In genomic region chr11:11860103-11860979, GRCh38 we compare ENCODE assay signal across 18 cellular contexts. TPM values are rescaled to one million over a fixed set of nuclear protein-coding genes. Genes with fewer than 3 reads are reported as not detected.
A peak's percentile ranks its signal among the peaks of the same experiment; 100 is the strongest.
DNase-seq lines count a peak whose midpoint lies in the region; ATAC-seq, FAIRE-seq and TF ChIP-seq lines count a peak whose summit lies in the region.
"Had no signal": no experiment of that assay in that cellular context is flagged by ENCODE, and none has a peak within 500 bp of the region (broad histone marks: within the 10 kb centered on the region; RNA-seq: fewer than 3 reads in every experiment).

No MANE protein-coding gene starts in this region.

- H3K9me3 Mint-ChIP-seq in CD8-positive, alpha-beta memory T cell = no peaks in the 10 kb centered on the region
- H3K9me3 Mint-ChIP-seq: CD8-positive, alpha-beta T cell had no signal

- H3K9ac ChIP-seq in endothelial cell of umbilical vein (replicated peaks; ENCODE audit: extremely low read depth, insufficient read depth, low read length) = peak overlapping the region; percentile 24

- in situ Hi-C loops in brain microvascular endothelial cell (cut with HindIII; ENCODE audit: low pct_ligation_motif_present, low sequenced_read_pairs) = no loop called here

- no peak for DNase-seq in CD8-positive, alpha-beta memory T cell
- DNase-seq in M059J (ENCODE audit: low read depth) (peak; percentile 69), endothelial cell of umbilical vein (ENCODE audit: low read depth, low spot score) (peak; percentile 77), psoas muscle (no peak), brain microvascular endothelial cell (no peak), NCI-H146 treated with DMSO at 0.1 percent for 48 hours (lab: John Stamatoyannopoulos, UW; ENCODE audit: unreplicated experiment) (no peak)
- no peak for DNase-seq in stimulated activated CD4-positive, alpha-beta T cell treated with anti-CD3 and anti-CD28 coated beads, Interleukin-4, amount 100 ng/mL, for 1 hour
- DNase-seq: activated CD4-positive, alpha-beta T cell treated with anti-CD3 and anti-CD28 coated beads, Interleukin-2, amount 50 U/mL, for 4 hours; aorta; CD8-positive, alpha-beta T cell; effector CD8-positive, alpha-beta T cell; Kasumi-1; NCI-H1930; NCI-H748 treated with DMSO at 0.1 percent for 48 hours; stimulated activated CD4-positive, alpha-beta T cell treated with anti-CD3 and anti-CD28 coated beads, Interleukin-4, amount 100 ng/mL, for 24 hours; T1000 had no signal

- BruUV-seq in endothelial cell of umbilical vein (replicated peaks; lab: Mats Ljungman, UMichigan) = no TSS peak

- peaks cover 87% of the 10 kb centered on the region for H3K79me2 ChIP-seq in endothelial cell of umbilical vein (ENCODE audit: control insufficient read depth, insufficient read depth, low read length)

- 76 to 78% (median 77%) methylated on average over 12 of the region's 12 CpGs for WGBS in psoas muscle, 3 donors

- no peak overlapping the region for H3K4me3 ChIP-seq in CD8-positive, alpha-beta memory T cell (ENCODE audit: low read length)
- H3K4me3 ChIP-seq in endothelial cell of umbilical vein (replicated peaks in 1 of 3; ENCODE audit: insufficient read depth in 1 of 3, low read depth in 1 of 3, low read length in 3 of 3) (peak overlapping the region in 1 of 3 experiments; percentile 12), psoas muscle (peak overlapping the region; percentile 28), brain microvascular endothelial cell (ENCODE audit: low read depth, low read length) (no peak overlapping the region)

- CTCF ChIA-PET in CD8-positive, alpha-beta memory T cell (lab: Charles Lee) = interaction anchor here (1.5 kb wide), 2 partner anchors 11 to 19 kb away, joined by 4 to 5 read pairs; partner anchors contain the start of gene USP47
- CTCF ChIA-PET in endothelial cell of umbilical vein (lab: Charles Lee) = interaction anchor here (0.9 to 3.0 kb wide), 10 partner anchors 11 to 184 kb away, joined by 3 to 14 read pairs (median 6); partner anchors contain the start of gene USP47

- FAIRE-seq in endothelial cell of umbilical vein (lab: Jason Lieb, UNC) = peak; percentile 44

- H3K4me1 ChIP-seq in CD8-positive, alpha-beta memory T cell (ENCODE audit: insufficient read depth, low read length) = peaks cover 42% of the 10 kb centered on the region
- H3K4me1 ChIP-seq in endothelial cell of umbilical vein (ENCODE audit: control insufficient read depth, extremely low read depth, insufficient read depth, low read length) (peaks cover 16% of the 10 kb centered on the region), psoas muscle (peaks cover 82% of the 10 kb centered on the region)

- TF ChIP-seq CTCF in endothelial cell of umbilical vein (IDR thresholded peaks at IDR 0.05; ENCODE audit: extremely low read depth in 1 of 2, insufficient read depth in 1 of 2, low read depth in 1 of 2, low read length in 2 of 2) = no peak
- no peak for TF ChIP-seq CTCF in psoas muscle (IDR thresholded peaks at IDR 0.05)
- TF ChIP-seq CTCF in brain microvascular endothelial cell (IDR thresholded peaks at IDR 0.05; ENCODE audit: low read depth, low read length, missing control alignments) = no peak

- peak; percentile 58 to 78 (median 66) for ATAC-seq in psoas muscle
- no peak for ATAC-seq in HG03520 (IDR thresholded peaks at IDR 0.05; ENCODE audit: unreplicated experiment)
- ATAC-seq: CD8-positive, alpha-beta T cell had no signal

- no peaks in the 10 kb centered on the region for H3K9me1 ChIP-seq in endothelial cell of umbilical vein (replicated peaks; ENCODE audit: control insufficient read depth, extremely low read depth, insufficient read depth, low read length)

- H3K4me2 ChIP-seq in endothelial cell of umbilical vein (ENCODE audit: insufficient read depth, low read length) = peak overlapping the region; percentile 86

- H3K27ac Mint-ChIP-seq in CD8-positive, alpha-beta memory T cell = peak overlapping the region in 6 of 8 donors; percentile 4 to 73 (median 51)
- H3K27ac Mint-ChIP-seq: CD8-positive, alpha-beta T cell had no signal

- POLR2A ChIA-PET in CD8-positive, alpha-beta memory T cell (lab: Charles Lee) = no interaction called here
- POLR2A ChIA-PET in endothelial cell of umbilical vein (lab: Charles Lee) = no interaction called here

- dilution Hi-C loops in endothelial cell of umbilical vein (cut with MboI; ENCODE audit: extremely low pct_ligation_motif_present, low sequenced_read_pairs) = no loop called here

- peaks cover 0 to 3% (median 2%) of the 10 kb centered on the region in 3 donors for H3K36me3 Mint-ChIP-seq in CD8-positive, alpha-beta memory T cell

- H3K9me3 ChIP-seq in CD8-positive, alpha-beta memory T cell (ENCODE audit: low read length) = no peaks in the 10 kb centered on the region
- H3K9me3 ChIP-seq in endothelial cell of umbilical vein (replicated peaks; ENCODE audit: control insufficient read depth, insufficient read depth, low read length) (no peaks in the 10 kb centered on the region), psoas muscle (no peaks in the 10 kb centered on the region)

- H3K4me1 Mint-ChIP-seq in CD8-positive, alpha-beta memory T cell = peaks cover 63 to 86% (median 83%) of the 10 kb centered on the region in 3 donors

- TF ChIP-seq POLR2A in endothelial cell of umbilical vein (IDR thresholded peaks at IDR 0.05; ENCODE audit: low read depth, low read length) = no peak

- peak overlapping the region; percentile 6 for H3K27ac ChIP-seq in CD8-positive, alpha-beta memory T cell (ENCODE audit: low read depth, low read length)
- peak overlapping the region; percentile 44 for H3K27ac ChIP-seq in endothelial cell of umbilical vein (ENCODE audit: insufficient read depth, low read depth, low read length)
- H3K27ac ChIP-seq in psoas muscle = peak overlapping the region; percentile 56
- no peak overlapping the region for H3K27ac ChIP-seq in brain microvascular endothelial cell
- H3K27ac ChIP-seq: HL-60 had no signal

- no peaks in the 10 kb centered on the region for H3K36me3 ChIP-seq in CD8-positive, alpha-beta memory T cell (ENCODE audit: insufficient read depth, low read length)
- H3K36me3 ChIP-seq in endothelial cell of umbilical vein (ENCODE audit: control insufficient read depth in 2 of 2, extremely low read depth in 1 of 2, insufficient read depth in 2 of 2, low read length in 2 of 2) = no peaks in the 10 kb centered on the region
- no peaks in the 10 kb centered on the region for H3K36me3 ChIP-seq in psoas muscle (ENCODE audit: insufficient read depth in 1 of 2, low read depth in 1 of 2)
- H3K36me3 ChIP-seq in brain microvascular endothelial cell (replicated peaks) = no peaks in the 10 kb centered on the region

- intact Hi-C loops in endothelial cell of umbilical vein (cut with micrococcal nuclease) (loop anchor here (2.0 kb wide), 1 partner anchor 18 kb away; no protein-coding TSS in a partner anchor), psoas muscle (cut with DNase I) (no loop called here)

- no peak overlapping the region for H2AFZ ChIP-seq in endothelial cell of umbilical vein (ENCODE audit: low read depth, low read length)

- no peaks in the 10 kb centered on the region for H3K27me3 ChIP-seq in CD8-positive, alpha-beta memory T cell (ENCODE audit: insufficient read depth, low read length, poor library complexity, severe bottlenecking)
- H3K27me3 ChIP-seq in endothelial cell of umbilical vein (ENCODE audit: control insufficient read depth in 2 of 2, insufficient read depth in 2 of 2, low read length in 2 of 2) = no peaks in the 10 kb centered on the region
- H3K27me3 ChIP-seq in psoas muscle (ENCODE audit: insufficient read depth in 3 of 3, low read length in 2 of 3) = no peaks in the 10 kb centered on the region
- H3K27me3 ChIP-seq in brain microvascular endothelial cell (replicated peaks) = no peaks in the 10 kb centered on the region

- H4K20me1 ChIP-seq in endothelial cell of umbilical vein (replicated peaks; ENCODE audit: control insufficient read depth, extremely low read depth, insufficient read depth, low read length) = peaks cover 12% of the 10 kb centered on the region

- no peaks in the 10 kb centered on the region for H3K27me3 Mint-ChIP-seq in CD8-positive, alpha-beta memory T cell

- no peak overlapping the region for H3K4me3 Mint-ChIP-seq in CD8-positive, alpha-beta memory T cell
- H3K4me3 Mint-ChIP-seq: CD8-positive, alpha-beta T cell had no signal

TF ChIP-seq in endothelial cell of umbilical vein, 7 proteins besides CTCF, POLR2A, EP300 and RAD21:
- TF ChIP-seq JUN (IDR thresholded peaks at IDR 0.05; ENCODE audit: borderline replicate concordance, insufficient read depth, insufficient read length, low read depth) = no peak
- peak; percentile 67 for TF ChIP-seq FOS (IDR thresholded peaks at IDR 0.05; ENCODE audit: borderline replicate concordance, insufficient read depth, low read length)

RNA-seq across cellular contexts. Expression of gene USP47, which starts 18.6 kb away (rescaled TPM):
- total RNA-seq in CD8-positive, alpha-beta memory T cell = 10 to 100 TPM; 47.0 to 50.2 TPM
- 53.8 TPM for polyA plus RNA-seq in CD8-positive, alpha-beta memory T cell
- total RNA-seq in M059J (2014; rRNA removed; shearing (Covaris generic)) = 30.1 and 39.9 TPM in 2 replicates
- total RNA-seq in endothelial cell of umbilical vein = 38.0 and 41.5 TPM in 2 replicates
- polyA plus RNA-seq in endothelial cell of umbilical vein = 5.2 and 7.8 TPM in 2 replicates
- polyA plus RNA-seq in endothelial cell of umbilical vein (2011; cell fraction: cytosol; rRNA removed) = 10.5 and 11.2 TPM in 2 replicates
- 43.5 and 47.1 TPM in 2 replicates for polyA plus RNA-seq in endothelial cell of umbilical vein (2011; cell fraction: nucleus; rRNA removed)
- polyA plus RNA-seq in endothelial cell of umbilical vein (2012) = 31.4 and 38.9 TPM in 2 replicates
- polyA minus RNA-seq in endothelial cell of umbilical vein = 29.7 and 31.1 TPM in 2 replicates
- polyA minus RNA-seq in endothelial cell of umbilical vein (2011; cell fraction: cytosol; rRNA and poly(A)+ RNA removed) = 21.7 TPM
- 90.8 and 92.6 TPM in 2 replicates for polyA minus RNA-seq in endothelial cell of umbilical vein (2011; cell fraction: nucleus; rRNA and poly(A)+ RNA removed)
- 100 to 1,000 TPM in 2 of 4 donors, 10 to 100 TPM in 2; 73.1 to 108 (median 90.6) TPM for total RNA-seq in psoas muscle
- polyA plus RNA-seq in psoas muscle = 100 to 1,000 TPM in 1 of 3 donors, 10 to 100 TPM in 2; 31.3 to 132 (median 57.3) TPM

Comparison
In these comparisons a context has a peak if more than half of its experiments do, and no peak if none do; other contexts are left out.
1. DNase-seq: peak in M059J (single experiment) and endothelial cell of umbilical vein (single experiment); none in CD8-positive, alpha-beta memory T cell (0 of 5), psoas muscle (0 of 2), stimulated activated CD4-positive, alpha-beta T cell treated with anti-CD3 and anti-CD28 coated beads, Interleukin-4, amount 100 ng/mL, for 1 hour (single experiment), brain microvascular endothelial cell (single experiment) and NCI-H146 treated with DMSO at 0.1 percent for 48 hours (single experiment).